Comparison of ENCODE assay signal across 15 cellular contexts in the genomic region with DNA sequence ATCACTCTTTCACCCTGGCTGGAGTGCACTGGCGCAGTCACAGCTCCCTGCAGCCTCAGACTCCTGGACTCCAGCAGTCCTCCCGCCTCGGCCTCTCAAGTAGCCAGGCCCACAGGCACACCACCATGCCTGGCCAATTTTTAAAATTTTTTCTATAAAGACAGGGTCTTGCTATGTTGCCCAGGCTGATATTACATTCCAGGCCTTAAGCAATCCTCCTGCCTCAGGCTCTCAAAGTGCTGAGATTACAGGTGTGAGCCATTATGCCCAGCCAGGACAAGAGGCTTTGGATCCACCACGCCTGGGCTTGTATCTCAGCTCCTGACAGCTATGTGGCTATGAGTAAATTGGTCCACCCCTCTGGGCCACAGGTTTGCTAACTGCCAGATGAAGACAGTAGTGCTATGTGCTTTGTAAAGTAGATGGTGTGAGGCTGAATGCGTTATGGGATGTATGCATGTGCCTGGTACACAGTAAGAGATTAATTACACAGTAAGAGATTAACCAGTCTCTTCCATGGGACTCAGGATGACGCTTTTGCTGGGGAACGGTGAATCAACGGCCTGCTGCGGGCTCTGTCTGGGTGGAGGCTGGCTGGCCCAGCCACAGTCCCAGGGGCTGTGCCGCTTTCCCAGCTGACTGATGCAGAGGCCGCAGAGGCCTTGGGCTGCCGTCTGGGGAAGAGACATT. TPM values are rescaled to one million over a fixed set of nuclear protein-coding genes. Genes with fewer than 3 reads are reported as not detected.
DNase-seq lines count a peak whose midpoint lies in the region; ATAC-seq, FAIRE-seq and TF ChIP-seq lines count a peak whose summit lies in the region.
"Had no signal": no experiment of that assay in that cellular context is flagged by ENCODE, and none has a peak within 500 bp of the region (broad histone marks: within the 10 kb centered on the region; RNA-seq: fewer than 3 reads in every experiment).

No MANE protein-coding gene starts in this region.

- H3K9me3 ChIP-seq in HepG2 (ENCODE audit: low read length): no peaks in the 10 kb centered on the region
- no peaks in the 10 kb centered on the region for H3K9me3 ChIP-seq in right lobe of liver
- no peaks in the 10 kb centered on the region for H3K9me3 ChIP-seq in prostate gland
- H3K9me3 ChIP-seq: thyroid gland had no signal

- H2AFZ ChIP-seq in HepG2 (ENCODE audit: low read length): no peak overlapping the region

- H3K27me3 ChIP-seq in HepG2 (ENCODE audit: control insufficient read depth in 1 of 2, insufficient read depth in 2 of 2, low read length in 2 of 2) (peaks cover 7 to 67% of the 10 kb centered on the region in 2 experiments; a peak in 4 of 5 replicates), right lobe of liver (no peaks in the 10 kb centered on the region), prostate gland (replicated peaks; ENCODE audit: insufficient read depth) (no peaks in the 10 kb centered on the region)
- H3K27me3 ChIP-seq: thyroid gland had no signal

- intact Hi-C loops in HepG2 (cut with micrococcal nuclease; ENCODE audit: unreplicated experiment) (no loop called here), right lobe of liver (cut with DNase I) (no loop called here), prostate gland (cut with DNase I) (loop anchor here (1.0 kb wide), 1 partner anchor 51 kb away; no protein-coding TSS in a partner anchor)

- DNase-seq in HepG2 (ENCODE audit: low spot score) (no peak), right lobe of liver (no peak), fibroblast of villous mesenchyme (ENCODE audit: low read depth) (peak; percentile 41), prostate gland (ENCODE audit: low spot score) (no peak)
- DNase-seq: activated T-cell treated with anti-CD3 and anti-CD28 coated beads, Interleukin-2, amount 50 U/mL, for 24 hours; naive thymus-derived CD4-positive, alpha-beta T cell; NCI-H2029; stimulated activated CD4-positive, alpha-beta T cell treated with anti-CD3 and anti-CD28 coated beads, Interleukin-2, amount 100 ng/mL, for 48 hours had no signal

- H3K36me3 ChIP-seq in HepG2 (replicated peaks in 1 of 2; ENCODE audit: control insufficient read depth in 1 of 2, insufficient read depth in 2 of 2, low read length in 2 of 2): no peaks in the 10 kb centered on the region
- H3K36me3 ChIP-seq in right lobe of liver: no peaks in the 10 kb centered on the region
- no peaks in the 10 kb centered on the region for H3K36me3 ChIP-seq in prostate gland
- H3K36me3 ChIP-seq: thyroid gland had no signal

- no peak for TF ChIP-seq CTCF in HepG2 (CRISPR knock-in tag; IDR thresholded peaks at IDR 0.05)
- TF ChIP-seq CTCF in right lobe of liver (IDR thresholded peaks at IDR 0.05): no peak
- TF ChIP-seq CTCF in fibroblast of villous mesenchyme (IDR thresholded peaks at IDR 0.05; ENCODE audit: insufficient read depth, low read depth, low read length): no peak
- no peak for TF ChIP-seq CTCF in prostate gland (IDR thresholded peaks at IDR 0.05)

- H3K4me1 ChIP-seq in HepG2 (ENCODE audit: insufficient read depth, low read length) (peaks cover 4% of the 10 kb centered on the region; the same call in 1 of the 2 replicates), right lobe of liver (peaks cover 0 to under 1% (median 0%) of the 10 kb centered on the region in 4 donors), prostate gland (replicated peaks) (no peaks in the 10 kb centered on the region)

- no peaks in the 10 kb centered on the region for H3K79me2 ChIP-seq in HepG2 (ENCODE audit: insufficient read depth, low read length)

- no peak overlapping the region for H3K9ac ChIP-seq in HepG2 (ENCODE audit: insufficient read depth, low read depth, low read length)

- BruUV-seq in HepG2 (replicated peaks; lab: Mats Ljungman, UMichigan): no TSS peak

- CTCF ChIA-PET in HepG2 (lab: Yijun Ruan, JAX; ENCODE audit: low intra/inter-chr PET ratio, low total read pairs): no interaction called here

- no peak for TF ChIP-seq RAD21 in HepG2 (CRISPR knock-in tag; IDR thresholded peaks at IDR 0.05)

- ATAC-seq in HepG2: peak; percentile 14; the same call in 2 of the 3 replicates
- no peak for ATAC-seq in right lobe of liver
- ATAC-seq in activated CD4-positive, CD25-positive, alpha-beta regulatory T cell treated with anti-CD3 and anti-CD28 coated beads, Interleukin-2, amount 50 U/mL, for 24 hours: no peak
- no peak for ATAC-seq in HG03159 (IDR thresholded peaks at IDR 0.05; ENCODE audit: unreplicated experiment)
- ATAC-seq in HG02970 (IDR thresholded peaks at IDR 0.05; ENCODE audit: low FRiP score, unreplicated experiment): no peak
- ATAC-seq in HG02981 (IDR thresholded peaks at IDR 0.05; ENCODE audit: unreplicated experiment): no peak
- ATAC-seq: A549; naive thymus-derived CD4-positive, alpha-beta T cell had no signal

- FAIRE-seq in HepG2 (lab: Jason Lieb, UNC): no peak
- FAIRE-seq: A549, G401.6 had no signal

- in situ Hi-C loops in HepG2 (cut with HindIII; ENCODE audit: extremely low pct_ligation_motif_present, low pct_unique_long_range_greater_than_20kb): no loop called here

- H3K4me3 ChIP-seq in HepG2 (replicated peaks in 1 of 3; ENCODE audit: insufficient read depth in 1 of 3, low read depth in 2 of 3, low read length in 3 of 3): no peak overlapping the region
- H3K4me3 ChIP-seq in right lobe of liver: no peak overlapping the region
- H3K4me3 ChIP-seq in fibroblast of villous mesenchyme (ENCODE audit: low read depth, low read length): no peak overlapping the region
- H3K4me3 ChIP-seq in prostate gland: no peak overlapping the region
- H3K4me3 ChIP-seq: A549, thyroid gland had no signal

- TF ChIP-seq EP300 in HepG2 (IDR thresholded peaks at IDR 0.05; ENCODE audit: low read depth in 2 of 2, low read length in 2 of 2) (no peak), HepG2 (CRISPR knock-in tag; IDR thresholded peaks at IDR 0.05; ENCODE audit: borderline replicate concordance) (no peak)

- no peak for TF ChIP-seq POLR2A in HepG2 (IDR thresholded peaks at IDR 0.05; ENCODE audit: insufficient read depth in 1 of 2, low read depth in 2 of 2, low read length in 2 of 2)
- TF ChIP-seq POLR2A in right lobe of liver (IDR thresholded peaks at IDR 0.05): no peak
- no peak for TF ChIP-seq POLR2A in prostate gland (IDR thresholded peaks at IDR 0.05)

- no peak overlapping the region for H3K4me2 ChIP-seq in HepG2 (ENCODE audit: low read depth, low read length)
- H3K4me2 ChIP-seq: A549 had no signal

- H3K27ac ChIP-seq in HepG2 (ENCODE audit: extremely low read length, insufficient read depth, low read length): no peak overlapping the region
- H3K27ac ChIP-seq in right lobe of liver: no peak overlapping the region
- peak overlapping the region; percentile 43 to 78 for H3K27ac ChIP-seq in prostate gland

- H4K20me1 ChIP-seq in HepG2 (ENCODE audit: insufficient read depth, low read length): no peaks in the 10 kb centered on the region

- 43% methylated on average over 10 of the region's 12 CpGs for WGBS in HepG2 (ENCODE audit: low lambda C conversion rate)
- 92% methylated on average over 6 of the region's 12 CpGs for WGBS in right lobe of liver (ENCODE audit: insufficient coverage, low coverage, low lambda C conversion rate, missing lambda C conversion rate)
- 31% methylated on average over 12 of the region's 12 CpGs for WGBS in prostate gland

- POLR2A ChIA-PET in HepG2 (lab: Yijun Ruan, JAX): no interaction called here

TF ChIP-seq in HepG2, 621 proteins besides CTCF, POLR2A, EP300 and RAD21 (continues in another document):
- no peak for TF ChIP-seq ZNF75D (CRISPR knock-in tag; IDR thresholded peaks at IDR 0.05; ENCODE audit: borderline replicate concordance)
- TF ChIP-seq TAF1 (CRISPR knock-in tag; IDR thresholded peaks at IDR 0.05): no peak
- no peak for TF ChIP-seq ZNF746 (CRISPR knock-in tag; IDR thresholded peaks at IDR 0.05)
- TF ChIP-seq NR2C2 (CRISPR knock-in tag; IDR thresholded peaks at IDR 0.05; ENCODE audit: borderline replicate concordance): no peak
- TF ChIP-seq, protein P1, sequence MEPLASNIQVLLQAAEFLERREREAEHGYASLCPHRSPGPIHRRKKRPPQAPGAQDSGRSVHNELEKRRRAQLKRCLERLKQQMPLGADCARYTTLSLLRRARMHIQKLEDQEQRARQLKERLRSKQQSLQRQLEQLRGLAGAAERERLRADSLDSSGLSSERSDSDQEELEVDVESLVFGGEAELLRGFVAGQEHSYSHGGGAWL (CRISPR knock-in tag; IDR thresholded peaks at IDR 0.05): no peak
- TF ChIP-seq ATF5 (CRISPR knock-in tag; IDR thresholded peaks at IDR 0.05; ENCODE audit: low read depth): no peak

RNA-seq across cellular contexts. Expression of gene NCOR2, which starts 53.3 kb away (rescaled TPM):
- total RNA-seq in HepG2 (2016; rRNA removed; fragmentation: Illumina TruSeq; extraction: Trizol): 5.7 and 6.1 TPM in 2 replicates
- total RNA-seq in HepG2 (2016; cell fraction: cytosol; rRNA removed; fragmentation: Illumina TruSeq; extraction: Trizol; ENCODE audit: low read depth): 10.5 and 12.4 TPM in 2 replicates
- total RNA-seq in HepG2 (2016; cell fraction: insoluble cytoplasmic fraction; rRNA removed; fragmentation: Illumina TruSeq; extraction: Trizol): 5.6 and 7.1 TPM in 2 replicates
- total RNA-seq in HepG2 (2016; cell fraction: membrane; rRNA removed; fragmentation: Illumina TruSeq; extraction: Trizol): 15.2 and 16.6 TPM in 2 replicates
- 12.4 and 13.1 TPM in 2 replicates for total RNA-seq in HepG2 (2016; cell fraction: nucleus; rRNA removed; fragmentation: Illumina TruSeq; extraction: Trizol)
- 4.5 and 4.8 TPM in 2 replicates for polyA plus RNA-seq in HepG2 (2011; rRNA removed)
- 2.8 and 4.1 TPM in 2 replicates for polyA plus RNA-seq in HepG2 (2011; cell fraction: cytosol; rRNA removed)
- 30.4 and 39.4 TPM in 2 replicates for polyA plus RNA-seq in HepG2 (2011; cell fraction: nucleus; rRNA removed)
- polyA plus RNA-seq in HepG2 (2012): 32.8 and 41.1 TPM in 2 replicates
- 2.8 and 3.1 TPM in 2 replicates for polyA plus RNA-seq in HepG2 (2016; cell fraction: cytosol; fragmentation: Illumina TruSeq; extraction: Trizol; ENCODE audit: low read depth)
- polyA plus RNA-seq in HepG2 (2016; cell fraction: insoluble cytoplasmic fraction; fragmentation: Illumina TruSeq; extraction: Trizol; ENCODE audit: low read depth): 17.3 and 24.8 TPM in 2 replicates
- polyA plus RNA-seq in HepG2 (2016; cell fraction: membrane; fragmentation: Illumina TruSeq; extraction: Trizol; ENCODE audit: low read depth): 7.1 and 8.9 TPM in 2 replicates
- 43.0 and 54.1 TPM in 2 replicates for polyA plus RNA-seq in HepG2 (2016; cell fraction: nucleus; fragmentation: Illumina TruSeq; extraction: Trizol; ENCODE audit: insufficient read depth, low read depth)
- polyA minus RNA-seq in HepG2 (2011; rRNA and poly(A)+ RNA removed; ENCODE audit: low replicate concordance): 21.9 and 23.2 TPM in 2 replicates
- polyA minus RNA-seq in HepG2 (2011; cell fraction: cytosol; rRNA and poly(A)+ RNA removed): 16.5 and 17.0 TPM in 2 replicates
- polyA minus RNA-seq in HepG2 (2011; cell fraction: nucleus; rRNA and poly(A)+ RNA removed): 20.9 and 22.6 TPM in 2 replicates
- total RNA-seq in right lobe of liver: 10 to 100 TPM; 38.1 to 87.5 (median 45.0) TPM
- 77.3 and 86.8 TPM in 2 replicates for total RNA-seq in fibroblast of villous mesenchyme
- 100 to 1,000 TPM; 184 to 306 TPM for total RNA-seq in prostate gland

Comparison
In these comparisons a context has a peak if more than half of its experiments do, and no peak if none do; other contexts are left out.
1. H3K27ac ChIP-seq: peak in prostate gland (2 of 2); none in HepG2 (single experiment) and right lobe of liver (0 of 3).